Comparison of ENCODE assay signal across 19 cellular contexts in genomic region chr19:32615569-32615968, GRCh38. TPM values are rescaled to one million over a fixed set of nuclear protein-coding genes. Genes with fewer than 3 reads are reported as not detected.
A peak's percentile ranks its signal among the peaks of the same experiment; 100 is the strongest.
DNase-seq lines count a peak whose midpoint lies in the region; ATAC-seq and TF ChIP-seq lines count a peak whose summit lies in the region.
"Had no signal": no experiment of that assay in that cellular context is flagged by ENCODE, and none has a peak within 500 bp of the region (broad histone marks: within the 10 kb centered on the region; RNA-seq: fewer than 3 reads in every experiment).

No MANE protein-coding gene starts in this region.

- no peak overlapping the region for H2AFZ ChIP-seq in IMR-90 (replicated peaks; ENCODE audit: low read length, poor library complexity)

- no peak overlapping the region for H2BK5ac ChIP-seq in IMR-90 (ENCODE audit: low read depth, low read length, poor library complexity, severe bottlenecking)

- no peak overlapping the region for H3K4ac ChIP-seq in IMR-90 (ENCODE audit: low read depth, low read length)

- intact Hi-C loops in IMR-90 (cut with micrococcal nuclease), result no loop called here
- intact Hi-C loops in lower lobe of right lung (cut with DNase I), result no loop called here
- intact Hi-C loops in posterior vena cava (cut with DNase I), result no loop called here
- intact Hi-C loops in spleen (cut with DNase I; ENCODE audit: low total_unique reads), result no loop called here

- POLR2A ChIA-PET in HEK293 (lab: Yijun Ruan, JAX) (no interaction called here), IMR-90 (lab: Charles Lee; ENCODE audit: unreplicated experiment) (no interaction called here)

- H4K91ac ChIP-seq in IMR-90 (ENCODE audit: insufficient read depth, low read depth, low read length), result no peak overlapping the region

- no peak overlapping the region for H4K8ac ChIP-seq in IMR-90 (ENCODE audit: low read depth in 2 of 2, low read length in 2 of 2)

- no peaks in the 10 kb centered on the region for H3K27me3 ChIP-seq in IMR-90 (ENCODE audit: control insufficient read depth, insufficient read depth, low read length)
- no peaks in the 10 kb centered on the region for H3K27me3 ChIP-seq in lower lobe of right lung (ENCODE audit: low read depth)
- H3K27me3 ChIP-seq in spleen (replicated peaks in 1 of 7), result no peaks in the 10 kb centered on the region
- H3K27me3 ChIP-seq: BE2C, BLaER1 had no signal

- dilution Hi-C loops in IMR-90 (cut with HindIII; ENCODE audit: low sequenced_read_pairs, unreplicated experiment), result no loop called here

- peaks cover 0 to 2% of the 10 kb centered on the region in 2 experiments; a peak in 1 of 4 replicates for H3K79me1 ChIP-seq in IMR-90 (ENCODE audit: low read depth in 1 of 2, low read length in 2 of 2)

- no peak overlapping the region for H3K56ac ChIP-seq in IMR-90 (ENCODE audit: extremely low read depth, insufficient read depth, low read length)

- no peak overlapping the region for H3K9ac ChIP-seq in IMR-90 (ENCODE audit: low read depth, low read length)
- H3K9ac ChIP-seq: BLaER1 had no signal

- WGBS in IMR-90 (ENCODE audit: extremely low coverage in 2 of 2, insufficient read length in 1 of 2), 2 experiments, result no CpG with 5 or more reads among the region's 11 CpGs
- WGBS in spleen, 5 donors, result 84 to 97% (median 86%) methylated on average over 11 of the region's 11 CpGs

- no peaks in the 10 kb centered on the region for H4K20me1 ChIP-seq in IMR-90 (ENCODE audit: insufficient read depth, low read length)

- TF ChIP-seq POLR2A in IMR-90 (IDR thresholded peaks at IDR 0.05; ENCODE audit: low read depth, low read length) (no peak), spleen (IDR thresholded peaks at IDR 0.05) (no peak)

- in situ Hi-C loops in IMR-90 (cut with MboI; ENCODE audit: low sequenced_read_pairs), result no loop called here

- H3K9me1 ChIP-seq in IMR-90 (ENCODE audit: insufficient read depth, low read length), result no peaks in the 10 kb centered on the region

- peak overlapping the region; percentile 5 for H2AK9ac ChIP-seq in IMR-90 (replicated peaks; ENCODE audit: low read depth, low read length, poor library complexity)

- H3K9me3 ChIP-seq in HEK293 (ENCODE audit: control insufficient read depth, insufficient read depth, low read depth, low read length), result peaks cover 2% of the 10 kb centered on the region
- H3K9me3 ChIP-seq in IMR-90 (ENCODE audit: control insufficient read depth, insufficient read depth, low read length), result no peaks in the 10 kb centered on the region
- no peaks in the 10 kb centered on the region for H3K9me3 ChIP-seq in lower lobe of right lung
- H3K9me3 ChIP-seq in spleen, result no peaks in the 10 kb centered on the region
- H3K9me3 ChIP-seq: BE2C had no signal

- no peak overlapping the region for H3K27ac ChIP-seq in HEK293 (ENCODE audit: extremely low read depth, low read depth, low read length)
- H3K27ac ChIP-seq in IMR-90 (ENCODE audit: insufficient read depth, low read length), result no peak overlapping the region
- H3K27ac ChIP-seq in lower lobe of right lung, result no peak overlapping the region
- no peak overlapping the region for H3K27ac ChIP-seq in spleen
- H3K27ac ChIP-seq: BLaER1 had no signal

- H4K5ac ChIP-seq in IMR-90 (ENCODE audit: low read depth, low read length), result no peak overlapping the region

- ATAC-seq in IMR-90 (ENCODE audit: low read depth), result no peak
- ATAC-seq in lower lobe of right lung, result no peak
- no peak for ATAC-seq in HG02763 (IDR thresholded peaks at IDR 0.05; ENCODE audit: unreplicated experiment)
- no peak for ATAC-seq in GM19452 (IDR thresholded peaks at IDR 0.05; ENCODE audit: unreplicated experiment)
- no peak for ATAC-seq in GM18498 (IDR thresholded peaks at IDR 0.05; ENCODE audit: unreplicated experiment)

- no peak overlapping the region for H2BK120ac ChIP-seq in IMR-90 (ENCODE audit: low read depth, low read length)

- H2BK20ac ChIP-seq in IMR-90 (ENCODE audit: low read depth, low read length), result no peak overlapping the region

- H3K4me1 ChIP-seq in HEK293 (ENCODE audit: control insufficient read depth, insufficient read depth, low read length) (no peaks in the 10 kb centered on the region), IMR-90 (ENCODE audit: control insufficient read depth, insufficient read depth, low read length) (no peaks in the 10 kb centered on the region), lower lobe of right lung (no peaks in the 10 kb centered on the region), spleen (no peaks in the 10 kb centered on the region)
- H3K4me1 ChIP-seq: BE2C, BLaER1 had no signal

- BruUV-seq in IMR-90 (replicated peaks; lab: Mats Ljungman, UMichigan), result no TSS peak

- no peak for TF ChIP-seq RAD21 in IMR-90 (IDR thresholded peaks at IDR 0.05; ENCODE audit: low read length)

- H3K4me3 ChIP-seq in HEK293 (ENCODE audit: low read depth, low read length) (no peak overlapping the region), IMR-90 (ENCODE audit: insufficient read depth, low read depth, low read length) (no peak overlapping the region), lower lobe of right lung (no peak overlapping the region), spleen (no peak overlapping the region)
- H3K4me3 ChIP-seq: BLaER1 had no signal

- no peak for TF ChIP-seq CTCF in HEK293 (tag by site-specific recombination; IDR thresholded peaks at IDR 0.05)
- TF ChIP-seq CTCF in IMR-90 (conservative IDR thresholded peaks at IDR 0.05; ENCODE audit: low read depth, low read length), result no peak
- TF ChIP-seq CTCF in lower lobe of right lung (IDR thresholded peaks at IDR 0.05), result no peak
- no peak for TF ChIP-seq CTCF in spleen (IDR thresholded peaks at IDR 0.05 in 8 of 11, conservative IDR thresholded peaks at IDR 0.05 in 3 of 11)

- no peak overlapping the region for H3K4me2 ChIP-seq in IMR-90 (ENCODE audit: low read depth, low read length)
- H3K4me2 ChIP-seq: BLaER1 had no signal

- CTCF ChIA-PET in HEK293 (lab: Yijun Ruan, JAX) (interaction anchor here (0.6 to 2.0 kb wide), 2 partner anchors 16 to 422 kb away, joined by 3 to 7 read pairs; no protein-coding TSS in a partner anchor), IMR-90 (lab: Yijun Ruan, JAX) (no interaction called here)

- no peak for DNase-seq in IMR-90
- DNase-seq in lower lobe of right lung, result peak; percentile 7
- peak; percentile 11 for DNase-seq in posterior vena cava (ENCODE audit: low spot score)
- no peak for DNase-seq in spleen
- DNase-seq: 8988T; ACHN; BE2C; C1 segment of cervical spinal cord; CD4-positive, alpha-beta memory T cell; CD4-positive, CD25-positive, alpha-beta regulatory T cell; CD8-positive, alpha-beta memory T cell; COR-L47; DMS79 treated with DMSO at 0.1 percent for 48 hours; GF-D8 had no signal

- no peak overlapping the region for H3K14ac ChIP-seq in IMR-90 (replicated peaks; ENCODE audit: low read depth, low read length)

- H2BK15ac ChIP-seq in IMR-90 (ENCODE audit: low read depth, low read length), result no peak overlapping the region

- H3K18ac ChIP-seq in IMR-90 (ENCODE audit: low read depth, low read length), result no peak overlapping the region

- no peak overlapping the region for H2AK5ac ChIP-seq in IMR-90 (ENCODE audit: low read depth, low read length)

- H3K36me3 ChIP-seq in HEK293 (ENCODE audit: control insufficient read depth in 2 of 2, insufficient read depth in 1 of 2, low read length in 2 of 2) (peaks cover 71 to 96% of the 10 kb centered on the region in 2 experiments), IMR-90 (ENCODE audit: control insufficient read depth, insufficient read depth, low read length) (peaks cover 55% of the 10 kb centered on the region), lower lobe of right lung (peaks cover 96% of the 10 kb centered on the region), spleen (peaks cover 0 to 100% (median 75%) of the 10 kb centered on the region in 6 donors)

- H3K23ac ChIP-seq in IMR-90 (ENCODE audit: low read depth, low read length), result no peak overlapping the region

TF ChIP-seq in HEK293, 187 proteins besides CTCF, POLR2A, EP300 and RAD21:
- TF ChIP-seq SCRT1 (tag by site-specific recombination; IDR thresholded peaks at IDR 0.05; ENCODE audit: borderline replicate concordance), result peak; percentile 80; the same call in 1 of the 2 replicates
- no peak for TF ChIP-seq ZBTB20 (tag by site-specific recombination; IDR thresholded peaks at IDR 0.05)

TF ChIP-seq in IMR-90, 13 proteins besides CTCF, POLR2A, EP300 and RAD21:
- no peak for TF ChIP-seq NFE2L2 (IDR thresholded peaks at IDR 0.05; ENCODE audit: low read depth, low read length)

RNA-seq across cellular contexts. Expression of gene PDCD5, which starts 34.6 kb away (rescaled TPM):
- total RNA-seq in IMR-90 (2012; rRNA removed) (30.6 and 123 TPM in 2 replicates), lower lobe of right lung (50.0 TPM), posterior vena cava (100 to 1,000 TPM in 1 of 2 donors, 10 to 100 TPM in 1; 99.8 to 125 TPM), spleen (10 to 100 TPM; 41.6 to 82.1 (median 47.0) TPM)
- polyA plus RNA-seq in IMR-90 (2012; rRNA removed) (74.1 and 79.2 TPM in 2 replicates), spleen (10 to 100 TPM; 64.0 to 95.9 (median 77.7) TPM)
- 59.1 and 65.9 TPM in 2 replicates for polyA plus RNA-seq in IMR-90 (2012; cell fraction: cytosol; rRNA removed)
- 17.9 and 79.5 TPM in 2 replicates for polyA plus RNA-seq in IMR-90 (2012; cell fraction: nucleus; rRNA removed; ENCODE audit: low replicate concordance)

RNA-seq across cellular contexts. Expression of gene ANKRD27, which starts 59.4 kb away (rescaled TPM):
- 31.4 and 35.0 TPM in 2 replicates for total RNA-seq in IMR-90 (2012; rRNA removed)
- polyA plus RNA-seq in IMR-90 (2012; rRNA removed), result 15.7 and 16.7 TPM in 2 replicates
- 10.6 TPM in 2 replicates for polyA plus RNA-seq in IMR-90 (2012; cell fraction: cytosol; rRNA removed)
- 20.8 and 40.6 TPM in 2 replicates for polyA plus RNA-seq in IMR-90 (2012; cell fraction: nucleus; rRNA removed; ENCODE audit: low replicate concordance)
- 44.5 TPM for total RNA-seq in lower lobe of right lung
- 10 to 100 TPM; 25.2 to 38.1 TPM for total RNA-seq in posterior vena cava
- total RNA-seq in spleen, result 10 to 100 TPM; 24.0 to 31.7 (median 29.4) TPM
- 1 to 10 TPM; 6.5 to 9.1 (median 6.6) TPM for polyA plus RNA-seq in spleen

Comparison
In these comparisons a context has a peak if more than half of its experiments do, and no peak if none do; other contexts are left out.
1. DNase-seq: peak in lower lobe of right lung (single experiment) and posterior vena cava (single experiment); none in IMR-90 (single experiment) and spleen (single experiment).